Comparison of ENCODE assay signal across 8 cellular contexts in the genomic region with DNA sequence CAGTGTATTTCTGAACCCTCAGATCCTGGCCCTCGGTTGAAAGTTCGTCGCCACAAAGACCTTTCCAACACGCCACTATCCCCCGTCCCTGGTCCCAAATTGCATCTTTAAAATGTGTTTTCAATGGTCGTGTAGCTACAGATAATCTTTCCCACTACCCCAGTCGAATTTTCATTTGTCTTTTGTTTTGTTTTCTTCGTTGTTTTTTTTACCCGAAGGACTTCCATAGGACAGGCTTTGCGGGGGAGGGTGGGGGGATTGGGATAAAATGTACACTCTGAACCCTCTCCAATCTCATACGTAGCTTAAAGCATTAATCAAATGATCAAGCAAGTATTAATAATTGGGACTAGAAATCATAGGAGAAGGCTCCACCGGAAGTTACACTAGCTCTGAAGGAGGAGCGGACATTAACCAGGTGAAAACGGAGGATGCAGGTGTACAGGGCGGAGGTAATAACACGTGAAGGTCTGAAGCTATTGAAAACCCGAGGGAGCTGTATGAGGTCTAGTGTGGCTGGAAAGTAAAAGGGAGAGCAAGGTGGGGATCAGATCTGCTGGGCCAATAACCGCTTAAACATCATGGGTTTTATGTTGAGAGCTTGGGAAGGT. TPM values are rescaled to one million over a fixed set of nuclear protein-coding genes. Genes with fewer than 3 reads are reported as not detected.
DNase-seq lines count a peak whose midpoint lies in the region; ATAC-seq and TF ChIP-seq lines count a peak whose summit lies in the region.

No MANE protein-coding gene starts in this region.

- H3K36me3 ChIP-seq in right atrium auricular region (peaks cover 13% of the 10 kb centered on the region), duodenal mucosa (ENCODE audit: control insufficient read depth in 1 of 2, insufficient read depth in 2 of 2, low read length in 2 of 2) (peaks cover under 1 to 18% of the 10 kb centered on the region in 2 donors), neutrophil (peaks cover 18% of the 10 kb centered on the region)

- H3K9me3 ChIP-seq in right atrium auricular region, result no peaks in the 10 kb centered on the region
- no peaks in the 10 kb centered on the region for H3K9me3 ChIP-seq in duodenal mucosa (ENCODE audit: control insufficient read depth in 1 of 2, low read length in 2 of 2)
- no peaks in the 10 kb centered on the region for H3K9me3 ChIP-seq in neutrophil

- intact Hi-C loops in Right ventricle myocardium inferior (cut with DNase I), result loop anchor here (1.0 to 5.0 kb wide), 2 partner anchors 32 to 286 kb away; partner anchors contain the start of gene PHF14

- H3K27me3 ChIP-seq in right atrium auricular region, result no peaks in the 10 kb centered on the region
- H3K27me3 ChIP-seq in duodenal mucosa (ENCODE audit: control insufficient read depth in 1 of 2, insufficient read depth in 2 of 2, low read length in 2 of 2), result no peaks in the 10 kb centered on the region
- H3K27me3 ChIP-seq in neutrophil, result no peaks in the 10 kb centered on the region

- no peak for ATAC-seq in Right ventricle myocardium inferior
- no peak for ATAC-seq in HG03354 (IDR thresholded peaks at IDR 0.05; ENCODE audit: poor library complexity, severe bottlenecking, unreplicated experiment)
- ATAC-seq in HG03521 (IDR thresholded peaks at IDR 0.05; ENCODE audit: unreplicated experiment), result no peak

- DNase-seq in right atrium auricular region (ENCODE audit: low spot score), result no peak
- DNase-seq in Right ventricle myocardium inferior (ENCODE audit: missing footprints), result no peak
- DNase-seq in NCI-H748 (lab: John Stamatoyannopoulos, UW; ENCODE audit: unreplicated experiment), result peak; percentile 84
- no peak for DNase-seq in HK-2 (ENCODE audit: unreplicated experiment)

- H3K4me1 ChIP-seq in right atrium auricular region (peaks cover 0 to 20% of the 10 kb centered on the region in 2 donors), duodenal mucosa (ENCODE audit: control insufficient read depth in 1 of 2, insufficient read depth in 2 of 2, low read length in 2 of 2) (peaks cover 9 to 12% of the 10 kb centered on the region in 2 donors), neutrophil (ENCODE audit: control insufficient read depth in 1 of 2, insufficient read depth in 1 of 2, low read depth in 1 of 2, low read length in 1 of 2) (peaks cover 21 to 22% of the 10 kb centered on the region in 2 experiments)

- H3K27ac ChIP-seq in right atrium auricular region, result peak overlapping the region; percentile 90 to 96
- peak overlapping the region; percentile 96 for H3K27ac ChIP-seq in duodenal mucosa (ENCODE audit: low read depth, low read length)
- H3K27ac ChIP-seq in neutrophil, result peak overlapping the region; percentile 93

- no peak for TF ChIP-seq CTCF in right atrium auricular region (IDR thresholded peaks at IDR 0.05)
- no peak for TF ChIP-seq CTCF in neutrophil (IDR thresholded peaks at IDR 0.05)

- peak overlapping the region; percentile 86 to 96 for H3K9ac ChIP-seq in duodenal mucosa (ENCODE audit: low read depth in 1 of 2, low read length in 2 of 2)

- H3K4me3 ChIP-seq in right atrium auricular region, result peak overlapping the region; percentile 66 to 80
- H3K4me3 ChIP-seq in duodenal mucosa (ENCODE audit: low read depth in 1 of 2, low read length in 2 of 2), result peak overlapping the region; percentile 95
- H3K4me3 ChIP-seq in neutrophil (ENCODE audit: low read depth in 1 of 2, low read length in 1 of 2), result peak overlapping the region; percentile 66 to 90

RNA-seq across cellular contexts. Expression of gene PHF14, which starts 32.8 kb away (rescaled TPM):
- total RNA-seq in right atrium auricular region (10 to 100 TPM; 13.0 to 14.3 TPM), Right ventricle myocardium inferior (16.0 TPM)
